Comparison of ENCODE assay signal across 16 cellular contexts in genomic region chr9:137461316-137461662, GRCh38. TPM values are rescaled to one million over a fixed set of nuclear protein-coding genes. Genes with fewer than 3 reads are reported as not detected.
DNase-seq lines count a peak whose midpoint lies in the region; ATAC-seq and TF ChIP-seq lines count a peak whose summit lies in the region.
"Had no signal": no experiment of that assay in that cellular context is flagged by ENCODE, and none has a peak within 500 bp of the region (broad histone marks: within the 10 kb centered on the region; RNA-seq: fewer than 3 reads in every experiment).

No MANE protein-coding gene starts in this region.

- CTCF ChIA-PET in activated CD8-positive, alpha-beta memory T cell treated with anti-CD3 and anti-CD28 coated beads, Interleukin-2, amount 10 ng/mL, durations not matched to agents 7 days and 5 days (lab: Charles Lee) = interaction anchor here (0.7 to 1.9 kb wide), 3 partner anchors 16 to 225 kb away, joined by 3 to 7 read pairs (median 6); partner anchors contain the start of genes EXD3 and NOXA1
- CTCF ChIA-PET in Calu3 (lab: Charles Lee) = no interaction called here

- H3K4me3 Mint-ChIP-seq in activated CD8-positive, alpha-beta memory T cell treated with anti-CD3 and anti-CD28 coated beads, Interleukin-2, amount 10 ng/mL, durations not matched to agents 7 days and 5 days = peak overlapping the region; percentile 71
- H3K4me3 Mint-ChIP-seq in IgD-negative memory B cell = peak overlapping the region in 2 of 4 donors; percentile 41 to 76
- peak overlapping the region; percentile 76 for H3K4me3 Mint-ChIP-seq in central memory CD8-positive, alpha-beta T cell
- no peak overlapping the region for H3K4me3 Mint-ChIP-seq in Calu3 (ENCODE audit: low read depth, unreplicated experiment)
- H3K4me3 Mint-ChIP-seq: nephron progenitor cell, WTC11 had no signal

- H3K36me3 ChIP-seq in spleen (peaks cover 0 to 16% (median 0%) of the 10 kb centered on the region in 6 donors), sigmoid colon (peaks cover 0 to 11% (median 0%) of the 10 kb centered on the region in 4 donors)
- H3K36me3 ChIP-seq: lower lobe of right lung had no signal

- H3K27me3 ChIP-seq in spleen (replicated peaks in 1 of 7) (peaks cover 0 to 19% (median 0%) of the 10 kb centered on the region in 7 donors), sigmoid colon (no peaks in the 10 kb centered on the region)
- H3K27me3 ChIP-seq: tibial nerve had no signal

- H3K36me3 Mint-ChIP-seq in activated CD8-positive, alpha-beta memory T cell treated with anti-CD3 and anti-CD28 coated beads, Interleukin-2, amount 10 ng/mL, durations not matched to agents 7 days and 5 days = peaks cover 2% of the 10 kb centered on the region
- H3K36me3 Mint-ChIP-seq in IgD-negative memory B cell (no peaks in the 10 kb centered on the region), Calu3 (ENCODE audit: insufficient read depth, unreplicated experiment) (peaks cover 17% of the 10 kb centered on the region)
- peaks cover 5% of the 10 kb centered on the region for H3K36me3 Mint-ChIP-seq in central memory CD8-positive, alpha-beta T cell (ENCODE audit: insufficient read depth)

- no peak for DNase-seq in activated CD8-positive, alpha-beta memory T cell treated with anti-CD3 and anti-CD28 coated beads, Interleukin-2, amount 10 ng/mL, durations not matched to agents 7 days and 5 days
- DNase-seq in activated CD8-positive, alpha-beta memory T cell treated with anti-CD3 and anti-CD28 coated beads, Interleukin-2, amount 50 U/mL, for 48 hours = no peak
- DNase-seq in central memory CD8-positive, alpha-beta T cell (ENCODE audit: low spot score in 2 of 2) = no peak
- DNase-seq in spleen (no peak), Calu3 (no peak), sigmoid colon (no peak), substantia nigra (lab: John Stamatoyannopoulos, UW) (no peak)
- DNase-seq: amniotic stem cell, NCI-H774 had no signal

- no peak for ATAC-seq in activated CD8-positive, alpha-beta memory T cell treated with anti-CD3 and anti-CD28 coated beads, Interleukin-2, amount 10 ng/mL, durations not matched to agents 7 days and 5 days
- no peak for ATAC-seq in central memory CD8-positive, alpha-beta T cell (replicated peaks; ENCODE audit: extremely low read depth, poor library complexity, severe bottlenecking)

- H3K4me3 ChIP-seq in spleen = peak overlapping the region in 4 of 8 donors; percentile 13 to 62 (median 20)
- no peak overlapping the region for H3K4me3 ChIP-seq in sigmoid colon
- H3K4me3 ChIP-seq: lower lobe of right lung had no signal

- TF ChIP-seq EP300 in sigmoid colon (IDR thresholded peaks at IDR 0.05) = no peak

- no peaks in the 10 kb centered on the region for H3K9me3 Mint-ChIP-seq in activated CD8-positive, alpha-beta memory T cell treated with anti-CD3 and anti-CD28 coated beads, Interleukin-2, amount 10 ng/mL, durations not matched to agents 7 days and 5 days (ENCODE audit: low read depth)
- no peaks in the 10 kb centered on the region for H3K9me3 Mint-ChIP-seq in IgD-negative memory B cell
- H3K9me3 Mint-ChIP-seq in central memory CD8-positive, alpha-beta T cell = no peaks in the 10 kb centered on the region
- no peaks in the 10 kb centered on the region for H3K9me3 Mint-ChIP-seq in Calu3 (ENCODE audit: low read depth, unreplicated experiment)
- H3K9me3 Mint-ChIP-seq: nephron progenitor cell, WTC11 had no signal

- TF ChIP-seq POLR2A in spleen (IDR thresholded peaks at IDR 0.05) (no peak), sigmoid colon (IDR thresholded peaks at IDR 0.05) (no peak)

- intact Hi-C loops in spleen (cut with DNase I; ENCODE audit: low total_unique reads) (no loop called here), Calu3 (cut with micrococcal nuclease; ENCODE audit: unreplicated experiment) (no loop called here), sigmoid colon (cut with DNase I) (no loop called here)

- H3K27me3 Mint-ChIP-seq in activated CD8-positive, alpha-beta memory T cell treated with anti-CD3 and anti-CD28 coated beads, Interleukin-2, amount 10 ng/mL, durations not matched to agents 7 days and 5 days = no peaks in the 10 kb centered on the region
- no peaks in the 10 kb centered on the region for H3K27me3 Mint-ChIP-seq in IgD-negative memory B cell
- no peaks in the 10 kb centered on the region for H3K27me3 Mint-ChIP-seq in central memory CD8-positive, alpha-beta T cell
- H3K27me3 Mint-ChIP-seq in Calu3 (ENCODE audit: unreplicated experiment) = no peaks in the 10 kb centered on the region

- WGBS in spleen, 5 donors = 86 to 89% (median 86%) methylated on average over 4 to 21 of the region's 21 CpGs
- 88 to 91% methylated on average over 21 of the region's 21 CpGs for WGBS in sigmoid colon, 2 donors

- BruUV-seq in Calu3 (replicated peaks; lab: Mats Ljungman, UMichigan) = no TSS peak

- H3K4me1 Mint-ChIP-seq in activated CD8-positive, alpha-beta memory T cell treated with anti-CD3 and anti-CD28 coated beads, Interleukin-2, amount 10 ng/mL, durations not matched to agents 7 days and 5 days = peaks cover 27% of the 10 kb centered on the region
- H3K4me1 Mint-ChIP-seq in IgD-negative memory B cell (peaks cover 0 to 4% (median 2%) of the 10 kb centered on the region in 3 donors), Calu3 (ENCODE audit: low read depth, unreplicated experiment) (no peaks in the 10 kb centered on the region)
- peaks cover 11% of the 10 kb centered on the region for H3K4me1 Mint-ChIP-seq in central memory CD8-positive, alpha-beta T cell
- H3K4me1 Mint-ChIP-seq: WTC11 had no signal

- peak overlapping the region; percentile 95 for H3K27ac Mint-ChIP-seq in activated CD8-positive, alpha-beta memory T cell treated with anti-CD3 and anti-CD28 coated beads, Interleukin-2, amount 10 ng/mL, durations not matched to agents 7 days and 5 days
- H3K27ac Mint-ChIP-seq in IgD-negative memory B cell = peak overlapping the region; percentile 39 to 90 (median 59)
- peak overlapping the region; percentile 73 for H3K27ac Mint-ChIP-seq in central memory CD8-positive, alpha-beta T cell (ENCODE audit: low read depth)
- H3K27ac Mint-ChIP-seq in Calu3 (ENCODE audit: unreplicated experiment) = no peak overlapping the region
- H3K27ac Mint-ChIP-seq: nephron progenitor cell, WTC11 had no signal

- peaks cover 23 to 64% (median 49%) of the 10 kb centered on the region in 6 donors for H3K4me1 ChIP-seq in spleen
- peaks cover 0 to 32% (median 23%) of the 10 kb centered on the region in 4 donors for H3K4me1 ChIP-seq in sigmoid colon

- H3K9me3 ChIP-seq in spleen = no peaks in the 10 kb centered on the region
- no peaks in the 10 kb centered on the region for H3K9me3 ChIP-seq in sigmoid colon
- H3K9me3 ChIP-seq: lower lobe of right lung, tibial nerve had no signal

- TF ChIP-seq CTCF in spleen (IDR thresholded peaks at IDR 0.05 in 8 of 11, conservative IDR thresholded peaks at IDR 0.05 in 3 of 11) (no peak), Calu3 (IDR thresholded peaks at IDR 0.05; ENCODE audit: unreplicated experiment) (no peak), sigmoid colon (IDR thresholded peaks at IDR 0.05) (no peak)

- H3K27ac ChIP-seq in spleen = peak overlapping the region in 6 of 8 donors; percentile 67 to 89 (median 75)
- H3K27ac ChIP-seq in sigmoid colon = no peak overlapping the region
- H3K27ac ChIP-seq in substantia nigra (ENCODE audit: low read depth, low read length, poor library complexity, severe bottlenecking) = no peak overlapping the region
- H3K27ac ChIP-seq: epithelial cell of prostate, lower lobe of right lung had no signal

RNA-seq across cellular contexts. Expression of gene NSMF, which starts 2.2 kb away (rescaled TPM):
- 10 to 100 TPM; 35.8 to 42.1 TPM for total RNA-seq in activated CD8-positive, alpha-beta memory T cell treated with anti-CD3 and anti-CD28 coated beads, Interleukin-2, amount 10 ng/mL, durations not matched to agents 7 days and 5 days
- polyA plus RNA-seq in IgD-negative memory B cell (3.4 TPM), spleen (10 to 100 TPM; 21.8 to 49.3 (median 26.7) TPM), sigmoid colon (10 to 100 TPM; 24.0 to 50.4 (median 42.4) TPM)
- total RNA-seq in spleen (10 to 100 TPM; 21.8 to 39.0 (median 25.5) TPM), Calu3 (2022) (31.6 and 38.3 TPM in 2 replicates), sigmoid colon (10 to 100 TPM; 21.8 to 33.8 (median 27.4) TPM)

RNA-seq across cellular contexts. Expression of gene ENTPD8, which starts 20.1 kb away (rescaled TPM):
- not detected for total RNA-seq in activated CD8-positive, alpha-beta memory T cell treated with anti-CD3 and anti-CD28 coated beads, Interleukin-2, amount 10 ng/mL, durations not matched to agents 7 days and 5 days
- polyA plus RNA-seq in IgD-negative memory B cell (not detected), spleen (under 1 TPM; 0.07 to 0.10 (median 0.09) TPM), sigmoid colon (10 to 100 TPM; 32.4 to 65.3 (median 44.4) TPM)
- total RNA-seq in spleen (under 1 TPM in 3 of 7 donors, not detected in 4; 0.26 to 0.37 (median 0.28) TPM), Calu3 (2022) (0.97 and 1.6 TPM in 2 replicates), sigmoid colon (under 1 TPM in 1 of 4 donors, not detected in 3; 0.71 TPM)
- total RNA-seq: RPMI7951, tibial nerve had no signal

RNA-seq across cellular contexts. Expression of gene NOXA1, which starts 38.1 kb away (rescaled TPM):
- total RNA-seq in activated CD8-positive, alpha-beta memory T cell treated with anti-CD3 and anti-CD28 coated beads, Interleukin-2, amount 10 ng/mL, durations not matched to agents 7 days and 5 days = under 1 TPM; 0.30 to 0.53 TPM
- polyA plus RNA-seq in IgD-negative memory B cell (1.4 TPM), spleen (10 to 100 TPM in 1 of 3 donors, 1 to 10 TPM in 2; 3.2 to 10.7 (median 7.8) TPM), sigmoid colon (10 to 100 TPM; 15.0 to 16.4 (median 15.4) TPM)
- total RNA-seq in spleen (10 to 100 TPM in 2 of 7 donors, 1 to 10 TPM in 5; 1.9 to 15.0 (median 5.3) TPM), Calu3 (2022) (12.0 and 12.3 TPM in 2 replicates), sigmoid colon (1 to 10 TPM; 1.4 to 3.3 (median 2.9) TPM)
- total RNA-seq: RPMI7951 had no signal

RNA-seq across cellular contexts. Expression of gene EXD3, which starts 38.3 kb away (rescaled TPM):
- 10 to 100 TPM in 1 of 2 experiments, 1 to 10 TPM in 1; 9.2 to 19.8 TPM for total RNA-seq in activated CD8-positive, alpha-beta memory T cell treated with anti-CD3 and anti-CD28 coated beads, Interleukin-2, amount 10 ng/mL, durations not matched to agents 7 days and 5 days
- polyA plus RNA-seq in IgD-negative memory B cell (5.6 TPM), spleen (10 to 100 TPM; 15.6 to 62.3 (median 43.4) TPM), sigmoid colon (10 to 100 TPM; 18.0 to 29.7 (median 26.6) TPM)
- total RNA-seq in spleen (10 to 100 TPM; 14.5 to 52.8 (median 29.8) TPM), Calu3 (2022) (13.2 and 15.3 TPM in 2 replicates), sigmoid colon (10 to 100 TPM in 2 of 4 donors, 1 to 10 TPM in 2; 8.9 to 25.5 (median 11.8) TPM)

Comparison
In these comparisons a context has a peak if more than half of its experiments do, and no peak if none do; other contexts are left out.
1. H3K27ac ChIP-seq: peak in spleen (6 of 8); none in sigmoid colon (0 of 4) and substantia nigra (single experiment).